25 cellular contexts compared by ENCODE assay signal in genomic region chr9:38296853-38297252, GRCh38.
"Had no signal": no experiment of that assay in that cellular context is flagged by ENCODE, and none has a peak within 500 bp of the region (broad histone marks: within the 10 kb centered on the region; RNA-seq: fewer than 3 reads in every experiment).

No MANE protein-coding gene starts in this region.

- H3K4me1 Mint-ChIP-seq: activated naive CD8-positive, alpha-beta T cell treated with anti-CD3 and anti-CD28 coated beads, Interleukin-2, amount 10 ng/mL, durations not matched to agents 7 days and 5 days had no signal

- H3K27me3 ChIP-seq: adrenal gland, Peyer's patch had no signal

- H3K4me1 ChIP-seq: Peyer's patch had no signal

- H3K4me3 ChIP-seq: adrenal gland, Peyer's patch had no signal

- H3K4me3 Mint-ChIP-seq: activated CD8-positive, alpha-beta T cell treated with anti-CD3 and anti-CD28 coated beads, Interleukin-2, amount 10 ng/mL, durations not matched to agents 7 days and 5 days; activated naive CD8-positive, alpha-beta T cell treated with anti-CD3 and anti-CD28 coated beads, Interleukin-2, amount 10 ng/mL, durations not matched to agents 7 days and 5 days; T-helper 17 cell; WTC11 had no signal

- ATAC-seq: activated CD8-positive, alpha-beta T cell treated with anti-CD3 and anti-CD28 coated beads, Interleukin-2, amount 10 ng/mL, durations not matched to agents 7 days and 5 days; T-helper 17 cell; WTC11 had no signal

- DNase-seq: activated CD4-positive, alpha-beta T cell treated with anti-CD3 and anti-CD28 coated beads for 48 hours; activated CD4-positive, alpha-beta T cell treated with anti-CD3 and anti-CD28 coated beads, Interleukin-2, amount 50 U/mL, for 4 hours; activated CD4-positive, CD25-positive, alpha-beta regulatory T cell treated with anti-CD3 and anti-CD28 coated beads, Interleukin-2, amount 50 U/mL, for 72 hours; activated CD8-positive, alpha-beta memory T cell treated with anti-CD3 and anti-CD28 coated beads, Interleukin-2, amount 50 U/mL, for 48 hours; activated CD8-positive, alpha-beta T cell treated with anti-CD3 and anti-CD28 coated beads, Interleukin-2, amount 10 ng/mL, durations not matched to agents 7 days and 5 days; activated naive CD4-positive, alpha-beta T cell treated with anti-CD3 and anti-CD28 coated beads, Interleukin-2, amount 50 U/mL, for 16 hours; activated naive CD8-positive, alpha-beta T cell treated with anti-CD3 and anti-CD28 coated beads, Interleukin-2, amount 10 ng/mL, durations not matched to agents 7 days and 5 days; activated T-cell treated with anti-CD3 and anti-CD28 coated beads, Interleukin-2, amount 50 U/mL, for 1 hour; adrenal gland; anterior cingulate cortex; central memory CD4-positive, alpha-beta T cell; KBM-7; NCI-H1092; NCI-H1694; NCI-H2029; NCI-H2107; NCI-H2171 treated with DMSO at 0.1 percent for 48 hours; NCI-H226; NCI-H526; Peyer's patch; Right ventricle myocardium superior; T-helper 17 cell; T-helper 9 cell had no signal

- H3K9me3 ChIP-seq: adrenal gland, Peyer's patch had no signal

- H3K36me3 ChIP-seq: adrenal gland, Peyer's patch had no signal

- H3K27ac Mint-ChIP-seq: activated CD8-positive, alpha-beta T cell treated with anti-CD3 and anti-CD28 coated beads, Interleukin-2, amount 10 ng/mL, durations not matched to agents 7 days and 5 days; activated naive CD8-positive, alpha-beta T cell treated with anti-CD3 and anti-CD28 coated beads, Interleukin-2, amount 10 ng/mL, durations not matched to agents 7 days and 5 days; T-helper 17 cell; WTC11 had no signal

- H3K27ac ChIP-seq: adrenal gland, Peyer's patch, RWPE1 had no signal

- H3K9me3 Mint-ChIP-seq: activated naive CD8-positive, alpha-beta T cell treated with anti-CD3 and anti-CD28 coated beads, Interleukin-2, amount 10 ng/mL, durations not matched to agents 7 days and 5 days; WTC11 had no signal

- H3K36me3 Mint-ChIP-seq: activated naive CD8-positive, alpha-beta T cell treated with anti-CD3 and anti-CD28 coated beads, Interleukin-2, amount 10 ng/mL, durations not matched to agents 7 days and 5 days; WTC11 had no signal
